ENCODE assay signal across 13 cellular contexts in genomic region chr17:4902540-4902939, GRCh38. TPM values are rescaled to one million over a fixed set of nuclear protein-coding genes. Genes with fewer than 3 reads are reported as not detected.
DNase-seq lines count a peak whose midpoint lies in the region; ATAC-seq and TF ChIP-seq lines count a peak whose summit lies in the region.
"Had no signal": no experiment of that assay in that cellular context is flagged by ENCODE, and none has a peak within 500 bp of the region (broad histone marks: within the 10 kb centered on the region; RNA-seq: fewer than 3 reads in every experiment).

No MANE protein-coding gene starts in this region.

- H3K36me3 Mint-ChIP-seq in CD4-positive, CD25-positive, alpha-beta regulatory T cell, result no peaks in the 10 kb centered on the region
- peaks cover 11% of the 10 kb centered on the region for H3K36me3 Mint-ChIP-seq in brain
- peaks cover 6% of the 10 kb centered on the region for H3K36me3 Mint-ChIP-seq in nephron (ENCODE audit: low read depth)
- peaks cover 20% of the 10 kb centered on the region for H3K36me3 Mint-ChIP-seq in Caco-2 (ENCODE audit: insufficient read depth, unreplicated experiment)

- peaks cover 0 to 4% (median 0%) of the 10 kb centered on the region in 7 donors for H3K9me3 Mint-ChIP-seq in CD4-positive, CD25-positive, alpha-beta regulatory T cell
- H3K9me3 Mint-ChIP-seq in brain (peaks cover 0 to 5% (median 0%) of the 10 kb centered on the region in 5 experiments), nephron (no peaks in the 10 kb centered on the region), Caco-2 (ENCODE audit: unreplicated experiment) (no peaks in the 10 kb centered on the region)

- H3K4me3 ChIP-seq in CD4-positive, CD25-positive, alpha-beta regulatory T cell (ENCODE audit: low read depth, low read length), result no peak overlapping the region
- H3K4me3 ChIP-seq in MM.1S (ENCODE audit: low read length), result peak overlapping the region; percentile 37; the same call in 1 of the 2 replicates
- H3K4me3 ChIP-seq in Caco-2 (ENCODE audit: low read depth, low read length), result no peak overlapping the region

- DNase-seq in CD4-positive, CD25-positive, alpha-beta regulatory T cell, result no peak
- no peak for DNase-seq in MM.1S
- no peak for DNase-seq in Caco-2
- DNase-seq in G401 (ENCODE audit: low spot score), result no peak
- no peak for DNase-seq in NOMO-1 (lab: John Stamatoyannopoulos, UW; ENCODE audit: unreplicated experiment in 2 of 2)
- no peak for DNase-seq in omental fat pad (ENCODE audit: low spot score)
- DNase-seq: NCI-H1092 treated with DMSO at 0.1 percent for 48 hours; stimulated activated CD4-positive, alpha-beta T cell treated with anti-CD3 and anti-CD28 coated beads, Interleukin-12 subunit alpha, Interleukin-12 subunit beta, amount 100 ng/mL, for 4 hours had no signal

- in situ Hi-C loops in G401 (cut with HindIII; ENCODE audit: low sequenced_read_pairs), result no loop called here

- no peaks in the 10 kb centered on the region for H3K79me2 ChIP-seq in MM.1S (ENCODE audit: low read length)

- peaks cover 27% of the 10 kb centered on the region for H3K27me3 Mint-ChIP-seq in CD4-positive, CD25-positive, alpha-beta regulatory T cell
- H3K27me3 Mint-ChIP-seq in brain (peaks cover 6% of the 10 kb centered on the region), nephron (ENCODE audit: low read depth) (no peaks in the 10 kb centered on the region), Caco-2 (ENCODE audit: insufficient read depth, unreplicated experiment) (no peaks in the 10 kb centered on the region)

- H4K20me1 ChIP-seq in MM.1S (ENCODE audit: insufficient read depth, low read length), result no peaks in the 10 kb centered on the region

- peak overlapping the region; percentile 3 to 89 (median 70) for H3K4me3 Mint-ChIP-seq in CD4-positive, CD25-positive, alpha-beta regulatory T cell
- peak overlapping the region in 1 of 5 experiments; percentile 24 for H3K4me3 Mint-ChIP-seq in brain
- H3K4me3 Mint-ChIP-seq in nephron, result no peak overlapping the region
- H3K4me3 Mint-ChIP-seq in Caco-2 (ENCODE audit: unreplicated experiment), result no peak overlapping the region

- no peak overlapping the region for H3K27ac ChIP-seq in CD4-positive, CD25-positive, alpha-beta regulatory T cell (ENCODE audit: insufficient read depth, low read length, poor library complexity, severe bottlenecking)
- no peak overlapping the region; the same call in 1 of the 2 replicates for H3K27ac ChIP-seq in MM.1S (ENCODE audit: low read length)

- ATAC-seq in CD4-positive, CD25-positive, alpha-beta regulatory T cell (ENCODE audit: low read depth in 2 of 2), result no peak
- no peak for ATAC-seq in omental fat pad (ENCODE audit: low FRiP score)

- H3K9me2 ChIP-seq in MM.1S (replicated peaks; ENCODE audit: insufficient read depth, low read length), result no peaks in the 10 kb centered on the region

- H3K4me1 Mint-ChIP-seq in CD4-positive, CD25-positive, alpha-beta regulatory T cell, result peaks cover 0 to 45% (median 21%) of the 10 kb centered on the region in 4 donors
- peaks cover 14% of the 10 kb centered on the region for H3K4me1 Mint-ChIP-seq in brain
- peaks cover 15% of the 10 kb centered on the region for H3K4me1 Mint-ChIP-seq in nephron
- H3K4me1 Mint-ChIP-seq in Caco-2 (ENCODE audit: low read depth, unreplicated experiment), result peaks cover 10% of the 10 kb centered on the region

- peak overlapping the region; percentile 43 for H2AFZ ChIP-seq in MM.1S (ENCODE audit: low read length)

- no peak overlapping the region for H3K9ac ChIP-seq in MM.1S (ENCODE audit: low read length)

- no TSS peak for BruUV-seq in Caco-2 (replicated peaks; lab: Mats Ljungman, UMichigan)

- TF ChIP-seq CTCF in MM.1S (IDR thresholded peaks at IDR 0.05; ENCODE audit: low read length), result no peak
- TF ChIP-seq CTCF in brain (conservative IDR thresholded peaks at IDR 0.05), result no peak
- no peak for TF ChIP-seq CTCF in nephron (IDR thresholded peaks at IDR 0.05; ENCODE audit: unreplicated experiment in 3 of 3)
- no peak for TF ChIP-seq CTCF in Caco-2 (IDR thresholded peaks at IDR 0.05; ENCODE audit: insufficient read depth in 1 of 2, low read depth in 1 of 2, low read length in 1 of 2, severe bottlenecking in 1 of 2, unreplicated experiment in 1 of 2)
- TF ChIP-seq CTCF in omental fat pad (IDR thresholded peaks at IDR 0.05), result no peak

- POLR2A ChIA-PET in Caco-2 (lab: Charles Lee), result no interaction called here

- no peaks in the 10 kb centered on the region for H3K9me3 ChIP-seq in CD4-positive, CD25-positive, alpha-beta regulatory T cell (ENCODE audit: control insufficient read depth in 2 of 2, low read length in 2 of 2)
- H3K9me3 ChIP-seq in MM.1S (replicated peaks; ENCODE audit: insufficient read depth, low read length) (no peaks in the 10 kb centered on the region), Caco-2 (no peaks in the 10 kb centered on the region)

- CTCF ChIA-PET in Caco-2 (lab: Charles Lee), result no interaction called here

- H3F3A ChIP-seq in MM.1S (ENCODE audit: insufficient read depth, low read length), result peaks cover 11% of the 10 kb centered on the region

- peaks cover 42% of the 10 kb centered on the region for H3K4me1 ChIP-seq in CD4-positive, CD25-positive, alpha-beta regulatory T cell (ENCODE audit: control insufficient read depth, insufficient read depth, low read length, poor library complexity, severe bottlenecking)
- H3K4me1 ChIP-seq in MM.1S (ENCODE audit: low read length), result peaks cover 12% of the 10 kb centered on the region
- H3K4me1 ChIP-seq in Caco-2, result peaks cover 3% of the 10 kb centered on the region; the same call in 1 of the 2 replicates

- H3K36me3 ChIP-seq in CD4-positive, CD25-positive, alpha-beta regulatory T cell (ENCODE audit: control insufficient read depth, insufficient read depth, low read length), result no peaks in the 10 kb centered on the region
- H3K36me3 ChIP-seq in MM.1S (replicated peaks; ENCODE audit: insufficient read depth, low read length) (no peaks in the 10 kb centered on the region), Caco-2 (ENCODE audit: control insufficient read depth, insufficient read depth, low read length) (no peaks in the 10 kb centered on the region)

- no peaks in the 10 kb centered on the region for H3K27me3 ChIP-seq in CD4-positive, CD25-positive, alpha-beta regulatory T cell (ENCODE audit: control insufficient read depth, insufficient read depth, low read length)
- no peaks in the 10 kb centered on the region for H3K27me3 ChIP-seq in MM.1S (replicated peaks; ENCODE audit: insufficient read depth, low read length)
- H3K27me3 ChIP-seq in Caco-2 (replicated peaks; ENCODE audit: control insufficient read depth, insufficient read depth, low read length), result no peaks in the 10 kb centered on the region

- intact Hi-C loops in Caco-2 (cut with micrococcal nuclease; ENCODE audit: unreplicated experiment), result no loop called here

- peak overlapping the region; percentile 77 for H3K4me2 ChIP-seq in MM.1S (ENCODE audit: low read depth, low read length)

- peak overlapping the region in 2 of 3 donors; percentile 72 to 79 for H3K27ac Mint-ChIP-seq in CD4-positive, CD25-positive, alpha-beta regulatory T cell
- peak overlapping the region in 4 of 5 experiments; percentile 2 to 79 (median 58) for H3K27ac Mint-ChIP-seq in brain
- H3K27ac Mint-ChIP-seq in nephron, result peak overlapping the region in 2 of 3 experiments; percentile 10 to 41
- H3K27ac Mint-ChIP-seq in Caco-2 (ENCODE audit: unreplicated experiment), result no peak overlapping the region

RNA-seq across cellular contexts. Expression of gene CHRNE, which starts 0.4 kb away (rescaled TPM):
- 3.8 TPM for total RNA-seq in CD4-positive, CD25-positive, alpha-beta regulatory T cell
- under 1 TPM in 2 of 4 donors, not detected in 2; 0.15 to 0.25 TPM for polyA plus RNA-seq in CD4-positive, CD25-positive, alpha-beta regulatory T cell
- polyA plus RNA-seq in brain (ENCODE audit: insufficient read depth, low read depth, low replicate concordance), result 1.5 TPM
- total RNA-seq in Caco-2 (2022) (not detected in 2 replicates), omental fat pad (1 to 10 TPM in 3 of 4 donors, under 1 TPM in 1; 0.50 to 3.6 (median 1.5) TPM)
- total RNA-seq in G401 (2014; rRNA removed; shearing (Covaris generic)), result not detected in 2 replicates

RNA-seq across cellular contexts. Expression of gene C17orf107, which starts 3.2 kb away (rescaled TPM):
- total RNA-seq in CD4-positive, CD25-positive, alpha-beta regulatory T cell, result 45.6 TPM
- 1 to 10 TPM; 1.1 to 1.5 (median 1.3) TPM for polyA plus RNA-seq in CD4-positive, CD25-positive, alpha-beta regulatory T cell
- polyA plus RNA-seq in brain (ENCODE audit: insufficient read depth, low read depth, low replicate concordance), result 5.3 TPM
- total RNA-seq in Caco-2 (2022) (0.86 and 1.0 TPM in 2 replicates), omental fat pad (1 to 10 TPM in 3 of 4 donors, under 1 TPM in 1; 0.63 to 8.4 (median 3.3) TPM)
- total RNA-seq in G401 (2014; rRNA removed; shearing (Covaris generic)), result not detected in 2 replicates

RNA-seq across cellular contexts. Expression of gene GP1BA, which starts 29.5 kb away (rescaled TPM):
- total RNA-seq in CD4-positive, CD25-positive, alpha-beta regulatory T cell, result 1.9 TPM
- polyA plus RNA-seq in CD4-positive, CD25-positive, alpha-beta regulatory T cell, result under 1 TPM in 2 of 4 donors, not detected in 2; 0.07 to 0.22 TPM
- not detected for polyA plus RNA-seq in brain (ENCODE audit: insufficient read depth, low read depth, low replicate concordance)
- not detected in 2 replicates for total RNA-seq in Caco-2 (2022)
- not detected in 2 replicates for total RNA-seq in G401 (2014; rRNA removed; shearing (Covaris generic))
- total RNA-seq in omental fat pad, result not detected
- total RNA-seq: H1; T-helper 2 cell treated with Interferon-gamma antibody and Interleukin-4, amounts not matched to agents 100 ng/mL and 5 ng/mL, for 36 hours had no signal
- polyA plus RNA-seq: H1, neural cell had no signal

RNA-seq across cellular contexts. Expression of gene SLC25A11, which starts 37.3 kb away (rescaled TPM):
- total RNA-seq in CD4-positive, CD25-positive, alpha-beta regulatory T cell, result 22.6 TPM
- 10 to 100 TPM; 69.3 to 78.4 (median 74.4) TPM for polyA plus RNA-seq in CD4-positive, CD25-positive, alpha-beta regulatory T cell
- 120 TPM for polyA plus RNA-seq in brain (ENCODE audit: insufficient read depth, low read depth, low replicate concordance)
- total RNA-seq in Caco-2 (2022), result 36.5 and 40.1 TPM in 2 replicates
- 111 and 132 TPM in 2 replicates for total RNA-seq in G401 (2014; rRNA removed; shearing (Covaris generic))
- total RNA-seq in omental fat pad, result 10 to 100 TPM; 38.9 to 74.2 (median 47.1) TPM

RNA-seq across cellular contexts. Expression of gene RNF167, which starts 37.5 kb away (rescaled TPM):
- 105 TPM for total RNA-seq in CD4-positive, CD25-positive, alpha-beta regulatory T cell
- 10 to 100 TPM; 31.5 to 58.2 (median 45.9) TPM for polyA plus RNA-seq in CD4-positive, CD25-positive, alpha-beta regulatory T cell
- polyA plus RNA-seq in brain (ENCODE audit: insufficient read depth, low read depth, low replicate concordance), result 268 TPM
- total RNA-seq in Caco-2 (2022), result 55.1 and 60.9 TPM in 2 replicates
- total RNA-seq in G401 (2014; rRNA removed; shearing (Covaris generic)), result 86.0 and 97.4 TPM in 2 replicates
- total RNA-seq in omental fat pad, result 10 to 100 TPM; 24.5 to 34.4 (median 32.0) TPM

Comparison
In these comparisons a context has a peak if more than half of its experiments do, and no peak if none do; other contexts are left out.
1. H3K4me3 Mint-ChIP-seq: peak in CD4-positive, CD25-positive, alpha-beta regulatory T cell (4 of 4); none in nephron (0 of 3) and Caco-2 (single experiment).